Comparison of ENCODE assay signal across 1 cellular context in the genomic region with DNA sequence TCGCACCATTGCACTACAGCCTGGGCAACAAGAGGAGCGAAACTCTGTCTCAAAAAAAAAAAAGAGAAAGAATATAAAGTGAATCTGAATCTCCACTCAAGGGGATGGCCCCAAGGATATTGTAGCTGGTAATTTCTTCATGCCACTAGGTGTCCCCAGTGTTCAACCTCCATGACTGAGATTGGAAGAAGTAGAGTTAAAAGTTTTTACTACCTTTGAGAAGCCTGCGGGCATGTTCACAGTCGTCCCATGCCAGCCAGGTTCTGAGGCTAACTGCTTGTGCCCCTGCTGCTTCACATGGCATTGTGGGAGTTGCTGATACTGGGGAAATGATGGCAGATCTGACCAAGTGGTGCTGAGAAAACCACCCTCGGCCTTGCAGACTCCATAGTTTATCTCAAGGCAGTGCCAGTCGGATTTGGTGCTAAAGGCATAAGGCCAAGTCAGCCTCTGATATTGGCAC.
TF ChIP-seq lines count a peak whose summit lies in the region.

No MANE protein-coding gene starts in this region.

TF ChIP-seq in SK-N-SH treated with all-trans-retinoic acid at 6 μM for 48 hours, 23 proteins besides CTCF, POLR2A, EP300 and RAD21 (continued from another document):
- TF ChIP-seq, protein P1, sequence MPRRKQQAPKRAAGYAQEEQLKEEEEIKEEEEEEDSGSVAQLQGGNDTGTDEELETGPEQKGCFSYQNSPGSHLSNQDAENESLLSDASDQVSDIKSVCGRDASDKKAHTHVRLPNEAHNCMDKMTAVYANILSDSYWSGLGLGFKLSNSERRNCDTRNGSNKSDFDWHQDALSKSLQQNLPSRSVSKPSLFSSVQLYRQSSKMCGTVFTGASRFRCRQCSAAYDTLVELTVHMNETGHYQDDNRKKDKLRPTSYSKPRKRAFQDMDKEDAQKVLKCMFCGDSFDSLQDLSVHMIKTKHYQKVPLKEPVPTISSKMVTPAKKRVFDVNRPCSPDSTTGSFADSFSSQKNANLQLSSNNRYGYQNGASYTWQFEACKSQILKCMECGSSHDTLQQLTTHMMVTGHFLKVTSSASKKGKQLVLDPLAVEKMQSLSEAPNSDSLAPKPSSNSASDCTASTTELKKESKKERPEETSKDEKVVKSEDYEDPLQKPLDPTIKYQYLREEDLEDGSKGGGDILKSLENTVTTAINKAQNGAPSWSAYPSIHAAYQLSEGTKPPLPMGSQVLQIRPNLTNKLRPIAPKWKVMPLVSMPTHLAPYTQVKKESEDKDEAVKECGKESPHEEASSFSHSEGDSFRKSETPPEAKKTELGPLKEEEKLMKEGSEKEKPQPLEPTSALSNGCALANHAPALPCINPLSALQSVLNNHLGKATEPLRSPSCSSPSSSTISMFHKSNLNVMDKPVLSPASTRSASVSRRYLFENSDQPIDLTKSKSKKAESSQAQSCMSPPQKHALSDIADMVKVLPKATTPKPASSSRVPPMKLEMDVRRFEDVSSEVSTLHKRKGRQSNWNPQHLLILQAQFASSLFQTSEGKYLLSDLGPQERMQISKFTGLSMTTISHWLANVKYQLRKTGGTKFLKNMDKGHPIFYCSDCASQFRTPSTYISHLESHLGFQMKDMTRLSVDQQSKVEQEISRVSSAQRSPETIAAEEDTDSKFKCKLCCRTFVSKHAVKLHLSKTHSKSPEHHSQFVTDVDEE (CRISPR knock-in tag; IDR thresholded peaks at IDR 0.05) = no peak
- no peak for TF ChIP-seq ARNTL (CRISPR knock-in tag; IDR thresholded peaks at IDR 0.05; ENCODE audit: borderline replicate concordance, low read depth)
- no peak for TF ChIP-seq SNAI2 (CRISPR knock-in tag; IDR thresholded peaks at IDR 0.05)
- TF ChIP-seq ZFP30 (CRISPR knock-in tag; IDR thresholded peaks at IDR 0.05) = no peak
